9 cellular contexts compared by ENCODE assay signal in genomic region chr12:45284096-45284901, GRCh38.
DNase-seq lines count a peak whose midpoint lies in the region; ATAC-seq and TF ChIP-seq lines count a peak whose summit lies in the region.
"Had no signal": no experiment of that assay in that cellular context is flagged by ENCODE, and none has a peak within 500 bp of the region (broad histone marks: within the 10 kb centered on the region; RNA-seq: fewer than 3 reads in every experiment).

No MANE protein-coding gene starts in this region.

- H2AFZ ChIP-seq in osteoblast (ENCODE audit: low read length): no peak overlapping the region

- peaks cover 28% of the 10 kb centered on the region for H3K36me3 Mint-ChIP-seq in endodermal cell (ENCODE audit: low read depth)

- no peaks in the 10 kb centered on the region for H3K9me3 Mint-ChIP-seq in endodermal cell

- peaks cover 46% of the 10 kb centered on the region for H3K79me2 ChIP-seq in osteoblast (ENCODE audit: insufficient read depth, low read length)

- peak overlapping the region; percentile 65 for H3K4me3 ChIP-seq in endodermal cell (ENCODE audit: low read length)
- H3K4me3 ChIP-seq in osteoblast (ENCODE audit: insufficient read depth, low read length): peak overlapping the region; percentile 9

- H3K9me3 ChIP-seq in endodermal cell (ENCODE audit: control insufficient read depth, low read length): no peaks in the 10 kb centered on the region
- H3K9me3 ChIP-seq in osteoblast (ENCODE audit: low read depth, low read length): no peaks in the 10 kb centered on the region

- H3K27ac Mint-ChIP-seq in endodermal cell: peak overlapping the region; percentile 95

- H3K4me1 ChIP-seq in endodermal cell (ENCODE audit: control insufficient read depth, insufficient read depth, low read length) (peaks cover 17% of the 10 kb centered on the region), osteoblast (ENCODE audit: insufficient read depth, low read length) (peaks cover 22% of the 10 kb centered on the region)

- peak overlapping the region; percentile 58 for H3K9ac ChIP-seq in endodermal cell (ENCODE audit: extremely low read depth, low read length, poor library complexity, severe bottlenecking)

- H3K4me3 Mint-ChIP-seq in endodermal cell: peak overlapping the region; percentile 6

- H3K36me3 ChIP-seq in endodermal cell (ENCODE audit: control insufficient read depth, insufficient read depth, low read length) (peaks cover 19% of the 10 kb centered on the region), osteoblast (ENCODE audit: insufficient read depth, low read length) (no peaks in the 10 kb centered on the region)

- DNase-seq in ELF-1 (ENCODE audit: low read depth, low spot score): peak; percentile 73
- peak; percentile 79 for DNase-seq in NCI-H524 treated with DMSO at 0.1 percent for 48 hours (lab: John Stamatoyannopoulos, UW)
- DNase-seq in endodermal cell: peak; percentile 79
- DNase-seq in osteoblast (ENCODE audit: insufficient read length, low spot score, missing footprints): peak; percentile 34
- no peak for DNase-seq in mesenteric fat pad (ENCODE audit: low spot score)
- no peak for DNase-seq in activated naive CD4-positive, alpha-beta T cell treated with Interleukin-2 at 50 U/mL for 16 hours
- DNase-seq: caudate nucleus had no signal

- no peaks in the 10 kb centered on the region for H4K20me1 ChIP-seq in osteoblast (ENCODE audit: insufficient read depth, low read length)

- H3K27me3 ChIP-seq in endodermal cell (ENCODE audit: control insufficient read depth, insufficient read depth, low read length, poor library complexity, severe bottlenecking) (no peaks in the 10 kb centered on the region), osteoblast (ENCODE audit: insufficient read depth, low read length) (no peaks in the 10 kb centered on the region)

- H3K4me1 Mint-ChIP-seq in endodermal cell: peaks cover 38% of the 10 kb centered on the region

- H3K4me2 ChIP-seq in osteoblast (ENCODE audit: insufficient read depth, low read length): peak overlapping the region; percentile 35

- H3K27ac ChIP-seq in endodermal cell (ENCODE audit: low read depth, low read length) (peak overlapping the region; percentile 49), osteoblast (ENCODE audit: low read depth, low read length) (peak overlapping the region; percentile 92)

- TF ChIP-seq CTCF in endodermal cell (conservative IDR thresholded peaks at IDR 0.05): peak; percentile 68
- peak; percentile 17 for TF ChIP-seq CTCF in osteoblast (IDR thresholded peaks at IDR 0.05; ENCODE audit: extremely low read depth, low read depth, low read length)

- no peak for ATAC-seq in HG03521 (IDR thresholded peaks at IDR 0.05; ENCODE audit: unreplicated experiment)
- ATAC-seq in HG02970 (IDR thresholded peaks at IDR 0.05; ENCODE audit: low FRiP score, unreplicated experiment): no peak

- no peaks in the 10 kb centered on the region for H3K27me3 Mint-ChIP-seq in endodermal cell (ENCODE audit: insufficient read depth)

- WGBS in endodermal cell (ENCODE audit: insufficient coverage in 1 of 2, insufficient read length in 1 of 2), 2 experiments: 73 to 79% methylated on average over 3 to 7 of the region's 8 CpGs

Comparison
In these comparisons a context has a peak if more than half of its experiments do, and no peak if none do; other contexts are left out.
1. DNase-seq: peak in ELF-1 (single experiment), NCI-H524 treated with DMSO at 0.1 percent for 48 hours (single experiment), endodermal cell (single experiment) and osteoblast (single experiment); none in mesenteric fat pad (single experiment) and activated naive CD4-positive, alpha-beta T cell treated with Interleukin-2 at 50 U/mL for 16 hours (single experiment).